ENCODE assay signal across 17 cellular contexts in genomic region chr4:159606835-159607234, GRCh38.
"Had no signal": no experiment of that assay in that cellular context is flagged by ENCODE, and none has a peak within 500 bp of the region (broad histone marks: within the 10 kb centered on the region; RNA-seq: fewer than 3 reads in every experiment).

No MANE protein-coding gene starts in this region.

- H3K36me3 ChIP-seq: cardiac muscle cell, colonic mucosa, gastrocnemius medialis, pancreas, tibial nerve had no signal

- H3K27me3 Mint-ChIP-seq: activated T-cell treated with anti-CD3 and anti-CD28 coated beads, Interleukin-2, amount 50 U/mL, for 24 hours; stimulated activated memory B cell treated with anti-CD40 and anti-IgM and Interleukin-4, amounts not matched to agents 10 μg/mL and 1 μg/mL and 100 μg/mL, for 72 hours had no signal

- H3K4me3 Mint-ChIP-seq: activated T-cell treated with anti-CD3 and anti-CD28 coated beads, Interleukin-2, amount 50 U/mL, for 24 hours; mesothelial cell of epicardium; neural crest cell; stimulated activated memory B cell treated with anti-CD40 and anti-IgM and Interleukin-4, amounts not matched to agents 10 μg/mL and 1 μg/mL and 100 μg/mL, for 72 hours had no signal

- ATAC-seq: activated naive CD4-positive, alpha-beta T cell treated with anti-CD3 and anti-CD28 coated beads, Interleukin-2, amount 50 U/mL, for 72 hours; gastrocnemius medialis; left ventricle myocardium superior; pancreas; stimulated activated memory B cell treated with anti-CD40 and anti-IgM and Interleukin-4, amounts not matched to agents 10 μg/mL and 1 μg/mL and 100 μg/mL, for 72 hours had no signal

- H3K4me3 ChIP-seq: cardiac muscle cell, colonic mucosa, gastrocnemius medialis, pancreas, tibial nerve had no signal

- DNase-seq: activated effector memory CD4-positive, alpha-beta T cell treated with Interleukin-2 at 50 U/mL for 16 hours; activated T-cell treated with anti-CD3 and anti-CD28 coated beads, Interleukin-2, amount 50 U/mL, for 24 hours; amygdala; colonic mucosa; effector CD4-positive, alpha-beta T cell; gastrocnemius medialis; kidney; left ventricle myocardium superior; pancreas; retina had no signal

- H3K9me3 ChIP-seq: colonic mucosa, gastrocnemius medialis, pancreas, tibial nerve had no signal

- H3K4me1 Mint-ChIP-seq: mesothelial cell of epicardium; stimulated activated memory B cell treated with anti-CD40 and anti-IgM and Interleukin-4, amounts not matched to agents 10 μg/mL and 1 μg/mL and 100 μg/mL, for 72 hours had no signal

- H3K36me3 Mint-ChIP-seq: activated naive CD4-positive, alpha-beta T cell treated with anti-CD3 and anti-CD28 coated beads, Interleukin-2, amount 50 U/mL, for 72 hours; mesothelial cell of epicardium; stimulated activated memory B cell treated with anti-CD40 and anti-IgM and Interleukin-4, amounts not matched to agents 10 μg/mL and 1 μg/mL and 100 μg/mL, for 72 hours had no signal

- H3K27ac ChIP-seq: cardiac muscle cell, colonic mucosa, epithelial cell of prostate, gastrocnemius medialis, pancreas, tibial nerve had no signal

- H3K27ac Mint-ChIP-seq: activated naive CD4-positive, alpha-beta T cell treated with anti-CD3 and anti-CD28 coated beads, Interleukin-2, amount 50 U/mL, for 72 hours; activated T-cell treated with anti-CD3 and anti-CD28 coated beads, Interleukin-2, amount 50 U/mL, for 24 hours; mesothelial cell of epicardium; stimulated activated memory B cell treated with anti-CD40 and anti-IgM and Interleukin-4, amounts not matched to agents 10 μg/mL and 1 μg/mL and 100 μg/mL, for 72 hours had no signal

- H3K27me3 ChIP-seq: cardiac muscle cell, colonic mucosa, gastrocnemius medialis, pancreas, tibial nerve had no signal

- H3K9me3 Mint-ChIP-seq: activated naive CD4-positive, alpha-beta T cell treated with anti-CD3 and anti-CD28 coated beads, Interleukin-2, amount 50 U/mL, for 72 hours; activated T-cell treated with anti-CD3 and anti-CD28 coated beads, Interleukin-2, amount 50 U/mL, for 24 hours; stimulated activated memory B cell treated with anti-CD40 and anti-IgM and Interleukin-4, amounts not matched to agents 10 μg/mL and 1 μg/mL and 100 μg/mL, for 72 hours had no signal

- H3K4me1 ChIP-seq: colonic mucosa, gastrocnemius medialis, tibial nerve had no signal

- FAIRE-seq: kidney, pancreas had no signal
